1 cellular context compared by ENCODE assay signal in genomic region chr6:21587182-21587924, GRCh38.
TF ChIP-seq lines count a peak whose summit lies in the region.

No MANE protein-coding gene starts in this region.

TF ChIP-seq in HEK293, 187 proteins besides CTCF, POLR2A, EP300 and RAD21 (continued from another document):
- no peak for TF ChIP-seq ATF2 (tag by site-specific recombination; IDR thresholded peaks at IDR 0.05; ENCODE audit: low read depth)
- TF ChIP-seq ZNF837 (tag by site-specific recombination; IDR thresholded peaks at IDR 0.05), result no peak
